16 cellular contexts compared by ENCODE assay signal in genomic region chr3:32557640-32558352, GRCh38. TPM values are rescaled to one million over a fixed set of nuclear protein-coding genes. Genes with fewer than 3 reads are reported as not detected.
DNase-seq lines count a peak whose midpoint lies in the region; ATAC-seq and TF ChIP-seq lines count a peak whose summit lies in the region.
"Had no signal": no experiment of that assay in that cellular context is flagged by ENCODE, and none has a peak within 500 bp of the region (broad histone marks: within the 10 kb centered on the region; RNA-seq: fewer than 3 reads in every experiment).

No MANE protein-coding gene starts in this region.

- H3K4me3 ChIP-seq in BLaER1 treated with 17β-estradiol and CSF1 and Interleukin-3, amounts not matched to agents 10 nM and 100 nM = no peak overlapping the region
- H3K4me3 ChIP-seq: suprapubic skin had no signal

- no peak overlapping the region; a peak in 1 of 22 replicates for H3K27ac ChIP-seq in BLaER1 treated with 17β-estradiol and CSF1 and Interleukin-3, amounts not matched to agents 10 nM and 100 nM
- H3K27ac ChIP-seq: suprapubic skin had no signal

- no peaks in the 10 kb centered on the region for H3K9me3 ChIP-seq in BLaER1 treated with 17β-estradiol and CSF1 and Interleukin-3, amounts not matched to agents 10 nM and 100 nM (replicated peaks in 1 of 11)
- H3K9me3 ChIP-seq: suprapubic skin had no signal

- peaks cover 21 to 39% (median 27%) of the 10 kb centered on the region in 10 experiments for H3K4me1 ChIP-seq in BLaER1 treated with 17β-estradiol and CSF1 and Interleukin-3, amounts not matched to agents 10 nM and 100 nM

- H3K4me2 ChIP-seq in BLaER1 treated with 17β-estradiol and CSF1 and Interleukin-3, amounts not matched to agents 10 nM and 100 nM = peak overlapping the region in 8 of 11 experiments; percentile 7 to 72 (median 51); a peak in 11 of 22 replicates

- CTCF ChIA-PET in WTC11 (lab: Charles Lee) = no interaction called here

- H3K27me3 ChIP-seq in BLaER1 treated with 17β-estradiol and CSF1 and Interleukin-3, amounts not matched to agents 10 nM and 100 nM = no peaks in the 10 kb centered on the region
- H3K27me3 ChIP-seq: suprapubic skin had no signal

- DNase-seq in HuH-7.5 (ENCODE audit: low spot score) (peak; percentile 52), NCI-H2196 (lab: John Stamatoyannopoulos, UW; ENCODE audit: unreplicated experiment) (peak; percentile 24), WTC11 (ENCODE audit: low spot score) (no peak), amniotic stem cell (lab: John Stamatoyannopoulos, UW) (no peak), mesenteric fat pad (ENCODE audit: low spot score) (no peak), GM19240 (ENCODE audit: insufficient read length, low spot score) (no peak)
- DNase-seq: DMS 273 treated with DMSO at 0.1 percent for 48 hours; hypothalamus; NCI-H1048; stimulated activated CD4-positive, alpha-beta T cell treated with anti-CD3 and anti-CD28 coated beads, Interleukin-4, amount 100 ng/mL, for 1 hour; stimulated activated CD8-positive, alpha-beta memory T cell treated with anti-CD3 and anti-CD28 coated beads, Interleukin-4, amount 100 ng/mL, for 48 hours had no signal

- POLR2A ChIA-PET in WTC11 (lab: Charles Lee) = no interaction called here

- H3K9me3 Mint-ChIP-seq in WTC11 = no peaks in the 10 kb centered on the region

- peaks cover 9% of the 10 kb centered on the region; the same call in 1 of the 2 replicates for H3K4me1 Mint-ChIP-seq in WTC11

- H3K27ac Mint-ChIP-seq in WTC11 = no peak overlapping the region
- H3K27ac Mint-ChIP-seq: B cell had no signal

- peaks cover 4% of the 10 kb centered on the region; the same call in 1 of the 2 replicates for H3K36me3 Mint-ChIP-seq in WTC11

- H3K9ac ChIP-seq in BLaER1 treated with 17β-estradiol and CSF1 and Interleukin-3, amounts not matched to agents 10 nM and 100 nM = no peak overlapping the region

- H4K20me1 ChIP-seq in BLaER1 treated with 17β-estradiol and CSF1 and Interleukin-3, amounts not matched to agents 10 nM and 100 nM = peaks cover 49 to 100% (median 95%) of the 10 kb centered on the region in 11 experiments; a peak in 21 of 22 replicates

- ATAC-seq in WTC11 (no peak), HG03175 (IDR thresholded peaks at IDR 0.05; ENCODE audit: unreplicated experiment) (no peak)
- ATAC-seq: SK-N-SH treated with all-trans-retinoic acid at 6 μM for 48 hours had no signal

- no peak for TF ChIP-seq CTCF in WTC11 (IDR thresholded peaks at IDR 0.05)

- no peaks in the 10 kb centered on the region for H3K27me3 Mint-ChIP-seq in WTC11 (ENCODE audit: low read depth)
- H3K27me3 Mint-ChIP-seq: B cell had no signal

- H3K36me3 ChIP-seq in BLaER1 treated with 17β-estradiol and CSF1 and Interleukin-3, amounts not matched to agents 10 nM and 100 nM = peaks cover 25 to 72% (median 52%) of the 10 kb centered on the region in 11 experiments
- H3K36me3 ChIP-seq: suprapubic skin had no signal

- H3K4me3 Mint-ChIP-seq in WTC11 = no peak overlapping the region
- H3K4me3 Mint-ChIP-seq: B cell had no signal

TF ChIP-seq in WTC11, 78 proteins besides CTCF, POLR2A, EP300 and RAD21:
- TF ChIP-seq PRRX2 (CRISPR knock-in tag; IDR thresholded peaks at IDR 0.05) (no peak), ZNF121 (CRISPR knock-in tag; IDR thresholded peaks at IDR 0.05) (peak; percentile 98)
- TF ChIP-seq, protein P1, sequence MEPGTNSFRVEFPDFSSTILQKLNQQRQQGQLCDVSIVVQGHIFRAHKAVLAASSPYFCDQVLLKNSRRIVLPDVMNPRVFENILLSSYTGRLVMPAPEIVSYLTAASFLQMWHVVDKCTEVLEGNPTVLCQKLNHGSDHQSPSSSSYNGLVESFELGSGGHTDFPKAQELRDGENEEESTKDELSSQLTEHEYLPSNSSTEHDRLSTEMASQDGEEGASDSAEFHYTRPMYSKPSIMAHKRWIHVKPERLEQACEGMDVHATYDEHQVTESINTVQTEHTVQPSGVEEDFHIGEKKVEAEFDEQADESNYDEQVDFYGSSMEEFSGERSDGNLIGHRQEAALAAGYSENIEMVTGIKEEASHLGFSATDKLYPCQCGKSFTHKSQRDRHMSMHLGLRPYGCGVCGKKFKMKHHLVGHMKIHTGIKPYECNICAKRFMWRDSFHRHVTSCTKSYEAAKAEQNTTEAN (CRISPR knock-in tag; IDR thresholded peaks at IDR 0.05) = no peak

RNA-seq across cellular contexts. Expression of gene DYNC1LI1, which starts 12.9 kb away (rescaled TPM):
- total RNA-seq in WTC11 (2021) (38.9 to 43.6 TPM (median 42.8 TPM) in 3 replicates), mesenteric fat pad (29.2 TPM)

RNA-seq across cellular contexts. Expression of gene CMTM6, which starts 55.1 kb away (rescaled TPM):
- total RNA-seq in WTC11 (2021) = 36.0 to 42.3 TPM (median 39.3 TPM) in 3 replicates
- 52.4 TPM for total RNA-seq in mesenteric fat pad

Comparison
In these comparisons a context has a peak if more than half of its experiments do, and no peak if none do; other contexts are left out.
1. DNase-seq: peak in HuH-7.5 (single experiment) and NCI-H2196 (single experiment); none in WTC11 (single experiment), amniotic stem cell (single experiment), mesenteric fat pad (single experiment) and GM19240 (single experiment).